Comparison of ENCODE assay signal across 20 cellular contexts in the genomic region with DNA sequence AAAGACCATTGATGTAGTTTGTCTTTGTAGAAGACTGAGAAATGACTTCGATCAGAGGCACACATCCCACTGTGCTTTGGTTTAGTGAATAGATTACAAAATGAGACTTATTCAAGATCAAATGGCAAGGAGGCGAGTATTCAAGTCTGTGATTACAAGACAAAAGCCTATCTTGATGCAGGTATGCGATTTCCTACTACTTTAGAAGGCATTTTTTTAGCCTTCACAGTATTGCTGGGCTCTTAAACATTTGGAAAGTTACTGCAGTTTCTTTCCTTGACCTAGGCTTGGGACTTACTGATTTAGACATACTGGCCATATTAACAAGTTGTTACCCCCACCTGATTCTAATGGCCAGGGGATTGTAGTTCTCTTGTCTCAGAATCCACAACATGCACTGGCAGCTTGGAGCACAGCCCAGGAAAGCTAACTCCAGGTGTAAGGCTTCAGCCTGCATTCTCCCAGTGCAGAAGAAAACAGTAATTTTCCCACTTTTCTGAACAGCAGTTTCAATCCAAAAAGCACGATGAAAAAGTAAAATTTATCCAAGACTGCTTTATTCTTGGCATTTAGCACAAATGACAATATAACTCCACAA.
"Had no signal": no experiment of that assay in that cellular context is flagged by ENCODE, and none has a peak within 500 bp of the region (broad histone marks: within the 10 kb centered on the region; RNA-seq: fewer than 3 reads in every experiment).

No MANE protein-coding gene starts in this region.

- H3K27ac Mint-ChIP-seq: activated CD4-positive, alpha-beta T cell treated with anti-CD3 and anti-CD28 coated beads for 36 hours; activated naive CD4-positive, alpha-beta T cell treated with anti-CD3 and anti-CD28 coated beads, Interleukin-2, amount 50 U/mL, for 72 hours; activated T-helper 1 cell treated with anti-CD3 and anti-CD28 coated beads, Interleukin-12 subunit alpha, Interleukin-12 subunit beta, Interleukin-2, Interleukin-4 antibody, amounts not matched to agents 30 ng/mL and 10 ng/mL and 1 ng/mL, durations not matched to agents 14 hours and 24 hours and 36 hours; dendritic cell treated with granulocyte-macrophage colony-stimulating factor and Interleukin-4, amounts not matched to agents 40 ng/mL and 50 ng/mL, for 4 days; immature natural killer cell had no signal

- H3K4me1 ChIP-seq: adrenal gland, gastroesophageal sphincter, heart right ventricle, tibial artery had no signal

- DNase-seq: activated CD4-positive, alpha-beta T cell treated with anti-CD3 and anti-CD28 coated beads for 36 hours; activated CD4-positive, alpha-beta T cell treated with anti-CD3 and anti-CD28 coated beads, Interleukin-2, amount 50 U/mL, for 48 hours; activated gamma-delta T cell treated with Interleukin-2 at 50 U/mL for 16 hours; activated T-cell treated with anti-CD3 and anti-CD28 coated beads for 4 hours; adrenal gland; effector CD8-positive, alpha-beta T cell; heart right ventricle; immature natural killer cell; kidney glomerular epithelial cell; mesenchymal stem cell; nucleus accumbens; stimulated activated naive CD4-positive, alpha-beta T cell treated with Interleukin-2 at 50 U/mL for 16 hours; tibial artery had no signal

- H3K27me3 Mint-ChIP-seq: activated CD4-positive, alpha-beta T cell treated with anti-CD3 and anti-CD28 coated beads for 36 hours; dendritic cell treated with granulocyte-macrophage colony-stimulating factor and Interleukin-4, amounts not matched to agents 40 ng/mL and 50 ng/mL, for 4 days had no signal

- H3K4me3 Mint-ChIP-seq: activated CD4-positive, alpha-beta T cell treated with anti-CD3 and anti-CD28 coated beads for 36 hours; activated T-helper 1 cell treated with anti-CD3 and anti-CD28 coated beads, Interleukin-12 subunit alpha, Interleukin-12 subunit beta, Interleukin-2, Interleukin-4 antibody, amounts not matched to agents 30 ng/mL and 10 ng/mL and 1 ng/mL, durations not matched to agents 14 hours and 24 hours and 36 hours; dendritic cell treated with granulocyte-macrophage colony-stimulating factor and Interleukin-4, amounts not matched to agents 40 ng/mL and 50 ng/mL, for 4 days; immature natural killer cell; nephron had no signal

- H3K27me3 ChIP-seq: adrenal gland, esophagus muscularis mucosa, gastroesophageal sphincter, heart right ventricle, tibial artery had no signal

- H3K36me3 ChIP-seq: adrenal gland, esophagus muscularis mucosa, gastroesophageal sphincter, heart right ventricle, tibial artery had no signal

- H3K4me1 Mint-ChIP-seq: activated CD4-positive, alpha-beta T cell treated with anti-CD3 and anti-CD28 coated beads for 36 hours; immature natural killer cell had no signal

- FAIRE-seq: endothelial cell of umbilical vein had no signal

- H3K9me3 Mint-ChIP-seq: activated T-helper 1 cell treated with anti-CD3 and anti-CD28 coated beads, Interleukin-12 subunit alpha, Interleukin-12 subunit beta, Interleukin-2, Interleukin-4 antibody, amounts not matched to agents 30 ng/mL and 10 ng/mL and 1 ng/mL, durations not matched to agents 14 hours and 24 hours and 36 hours; nephron had no signal

- H3K27ac ChIP-seq: adrenal gland, esophagus muscularis mucosa, gastroesophageal sphincter, heart right ventricle, tibial artery had no signal

- H3K36me3 Mint-ChIP-seq: activated naive CD4-positive, alpha-beta T cell treated with anti-CD3 and anti-CD28 coated beads, Interleukin-2, amount 50 U/mL, for 72 hours; immature natural killer cell had no signal

- H3K9me3 ChIP-seq: adrenal gland, esophagus muscularis mucosa, gastroesophageal sphincter, tibial artery had no signal

- H3K4me3 ChIP-seq: adrenal gland, esophagus muscularis mucosa, gastroesophageal sphincter, heart right ventricle, tibial artery had no signal
